10 cellular contexts compared by ENCODE assay signal in the genomic region with DNA sequence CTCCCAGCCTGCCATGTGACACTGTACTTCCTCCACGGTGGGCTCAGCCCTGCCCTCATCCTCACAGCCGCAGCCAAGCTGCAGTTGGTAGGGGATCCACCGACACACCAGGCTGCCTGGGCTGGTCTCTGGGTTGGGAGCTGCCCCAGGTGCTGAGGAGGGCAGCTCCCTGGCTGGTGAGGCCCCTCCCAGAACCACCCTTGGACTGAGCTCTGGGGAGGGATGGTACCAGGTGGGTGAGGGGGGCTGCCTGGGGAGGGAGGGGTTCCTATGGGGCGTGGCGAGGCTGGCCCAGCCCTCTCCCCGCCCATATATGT. TPM values are rescaled to one million over a fixed set of nuclear protein-coding genes. Genes with fewer than 3 reads are reported as not detected.
DNase-seq lines count a peak whose midpoint lies in the region; ATAC-seq and TF ChIP-seq lines count a peak whose summit lies in the region.
"Had no signal": no experiment of that assay in that cellular context is flagged by ENCODE, and none has a peak within 500 bp of the region (broad histone marks: within the 10 kb centered on the region; RNA-seq: fewer than 3 reads in every experiment).

No MANE protein-coding gene starts in this region.

- H3K4me3 Mint-ChIP-seq in central memory CD8-positive, alpha-beta T cell: peak overlapping the region; percentile 25

- peak; percentile 75 for ATAC-seq in central memory CD8-positive, alpha-beta T cell (replicated peaks; ENCODE audit: extremely low read depth, poor library complexity, severe bottlenecking)
- ATAC-seq in GM18870 (IDR thresholded peaks at IDR 0.05; ENCODE audit: unreplicated experiment) (no peak), GM18505 (IDR thresholded peaks at IDR 0.05; ENCODE audit: unreplicated experiment) (no peak), HG02759 (IDR thresholded peaks at IDR 0.05; ENCODE audit: unreplicated experiment) (no peak), GM21526 (IDR thresholded peaks at IDR 0.05; ENCODE audit: low FRiP score, unreplicated experiment) (no peak)

- H3K4me1 ChIP-seq in BE2C: peaks cover 44% of the 10 kb centered on the region

- H3K27me3 Mint-ChIP-seq in central memory CD8-positive, alpha-beta T cell: no peaks in the 10 kb centered on the region

- H3K27ac Mint-ChIP-seq in central memory CD8-positive, alpha-beta T cell (ENCODE audit: low read depth): no peak overlapping the region
- H3K27ac Mint-ChIP-seq: nephron had no signal

- TF ChIP-seq CTCF in BE2C (IDR thresholded peaks at IDR 0.05; ENCODE audit: low read depth, low read length): no peak

- H3K36me3 ChIP-seq in BE2C (no peaks in the 10 kb centered on the region), MG63 (peaks cover 43% of the 10 kb centered on the region)

- no peaks in the 10 kb centered on the region for H3K27me3 ChIP-seq in BE2C
- H3K27me3 ChIP-seq in MG63: no peaks in the 10 kb centered on the region

- H3K9me3 ChIP-seq in BE2C (no peaks in the 10 kb centered on the region), MG63 (0 out of 2 replicates have a peak, but pooled peaks cover 2% of the 10 kb centered on the region)

- TF ChIP-seq POLR2A in GM18505 (IDR thresholded peaks at IDR 0.05; ENCODE audit: borderline replicate concordance, extremely low read depth, insufficient read depth, insufficient read length): no peak

- peaks cover 22% of the 10 kb centered on the region for H3K4me1 Mint-ChIP-seq in central memory CD8-positive, alpha-beta T cell
- H3K4me1 Mint-ChIP-seq: nephron had no signal

- H3K36me3 Mint-ChIP-seq in central memory CD8-positive, alpha-beta T cell (ENCODE audit: insufficient read depth): peaks cover 36% of the 10 kb centered on the region

- DNase-seq in BE2C (peak; percentile 51), MG63 (peak; percentile 41), lung microvascular endothelial cell (ENCODE audit: low read depth in 2 of 2) (peak; percentile 42 to 53)
- no peak for DNase-seq in central memory CD8-positive, alpha-beta T cell (ENCODE audit: low spot score in 2 of 2)
- DNase-seq: GDM1 had no signal

- H3K9me3 Mint-ChIP-seq in central memory CD8-positive, alpha-beta T cell: no peaks in the 10 kb centered on the region
- H3K9me3 Mint-ChIP-seq: nephron had no signal

- no peak overlapping the region for H3K4me3 ChIP-seq in BE2C (ENCODE audit: low read depth, low read length)
- no peak overlapping the region for H3K4me3 ChIP-seq in MG63

RNA-seq across cellular contexts. Expression of gene TNFRSF6B, which starts 0.2 kb away (rescaled TPM):
- not detected for polyA plus RNA-seq in BE2C (2012; ENCODE audit: insufficient read depth, insufficient read length, low read depth)
- not detected in 2 replicates for total RNA-seq in MG63 (2014; rRNA removed; shearing (Covaris generic); ENCODE audit: low replicate concordance)
- 3.2 and 12.6 TPM in 2 replicates for total RNA-seq in lung microvascular endothelial cell

RNA-seq across cellular contexts. Expression of gene ARFRP1, which starts 11.5 kb away (rescaled TPM):
- polyA plus RNA-seq in BE2C (2012; ENCODE audit: insufficient read depth, insufficient read length, low read depth): 115 TPM
- 39.5 and 66.1 TPM in 2 replicates for total RNA-seq in MG63 (2014; rRNA removed; shearing (Covaris generic); ENCODE audit: low replicate concordance)
- 22.7 and 31.2 TPM in 2 replicates for total RNA-seq in lung microvascular endothelial cell

RNA-seq across cellular contexts. Expression of gene ZGPAT, which starts 11.6 kb away (rescaled TPM):
- polyA plus RNA-seq in BE2C (2012; ENCODE audit: insufficient read depth, insufficient read length, low read depth): 122 TPM
- total RNA-seq in MG63 (2014; rRNA removed; shearing (Covaris generic); ENCODE audit: low replicate concordance): 23.9 and 46.2 TPM in 2 replicates
- 7.0 and 11.7 TPM in 2 replicates for total RNA-seq in lung microvascular endothelial cell

RNA-seq across cellular contexts. Expression of gene RTEL1, which starts 38.2 kb away (rescaled TPM):
- 73.4 TPM for polyA plus RNA-seq in BE2C (2012; ENCODE audit: insufficient read depth, insufficient read length, low read depth)
- 13.4 and 22.7 TPM in 2 replicates for total RNA-seq in MG63 (2014; rRNA removed; shearing (Covaris generic); ENCODE audit: low replicate concordance)
- 4.4 and 4.6 TPM in 2 replicates for total RNA-seq in lung microvascular endothelial cell

RNA-seq across cellular contexts. Expression of gene LIME1, which starts 40.2 kb away (rescaled TPM):
- polyA plus RNA-seq in BE2C (2012; ENCODE audit: insufficient read depth, insufficient read length, low read depth): 49.0 TPM
- total RNA-seq in MG63 (2014; rRNA removed; shearing (Covaris generic); ENCODE audit: low replicate concordance): 2.8 and 5.7 TPM in 2 replicates
- 0.87 and 1.4 TPM in 2 replicates for total RNA-seq in lung microvascular endothelial cell

Comparison
In these comparisons a context has a peak if more than half of its experiments do, and no peak if none do; other contexts are left out.
1. DNase-seq: peak in BE2C (single experiment), MG63 (single experiment) and lung microvascular endothelial cell (2 of 2); none in central memory CD8-positive, alpha-beta T cell (0 of 2).